In genomic region chr1:23344111-23344986, GRCh38 we compare ENCODE assay signal across 8 cellular contexts. TPM values are rescaled to one million over a fixed set of nuclear protein-coding genes. Genes with fewer than 3 reads are reported as not detected.
DNase-seq lines count a peak whose midpoint lies in the region; TF ChIP-seq lines count a peak whose summit lies in the region.

HNRNPR (minus strand) TSS chr1:23344284; CDS start chr1:23341008, 3,276 bp downstream.

- peaks cover 11% of the 10 kb centered on the region for H3K23me2 ChIP-seq in H9 (ENCODE audit: insufficient read length, low read depth, low read length, poor library complexity, severe bottlenecking)

- peak within 1 kb of the TSS; percentile 99 for H3K14ac ChIP-seq in H9 (ENCODE audit: insufficient read depth, low read length)

- peak within 1 kb of the TSS; percentile 59 for H2AFZ ChIP-seq in H9 (ENCODE audit: low read length)

- H2AK5ac ChIP-seq in H9 (ENCODE audit: insufficient read length, low read length), result no peak within 1 kb of the TSS

- peak; percentile 100 for DNase-seq in H9
- peak; percentile 100 for DNase-seq in MG63
- DNase-seq in SHP77 treated with DMSO at 0.1 percent for 48 hours (lab: John Stamatoyannopoulos, UW), result peak; percentile 96
- peak; percentile 99 for DNase-seq in activated effector memory CD4-positive, alpha-beta T cell treated with anti-CD3 and anti-CD28 coated beads, Interleukin-2, amount 50 U/mL, for 16 hours
- peak; percentile 100 for DNase-seq in fibroblast of the aortic adventitia (ENCODE audit: low read depth)

- no peak within 1 kb of the TSS for H3T11ph ChIP-seq in H9 (ENCODE audit: low read length)

- no peak within 1 kb of the TSS for H4K91ac ChIP-seq in H9 (ENCODE audit: insufficient read length, low read depth, low read length)

- peak within 1 kb of the TSS; percentile 93 for H3K18ac ChIP-seq in H9 (ENCODE audit: insufficient read length, low read depth, low read length)

- H3K9me3 Mint-ChIP-seq in H9 (no peaks in the 10 kb centered on the region), nephron (no peaks in the 10 kb centered on the region)
- no peaks in the 10 kb centered on the region for H3K9me3 Mint-ChIP-seq in stimulated activated naive CD8-positive, alpha-beta T cell treated with anti-CD3 and anti-CD28 coated beads, Interleukin-15, Interleukin-2, amounts not matched to agents 100 ng/mL and 50 ng/mL, for 24 hours

- H2BK120ac ChIP-seq in H9 (ENCODE audit: low read depth, low read length, poor library complexity, severe bottlenecking), result no peak within 1 kb of the TSS

- H3K9ac ChIP-seq in ES-I3 (ENCODE audit: low read depth, low read length) (peak within 1 kb of the TSS; percentile 78), H9 (ENCODE audit: extremely low read depth, insufficient read length, low read length) (peak within 1 kb of the TSS; percentile 90)

- H3K4me3 ChIP-seq in MG63 (peak within 1 kb of the TSS; percentile 74), fibroblast of the aortic adventitia (ENCODE audit: low read depth, low read length) (peak within 1 kb of the TSS; percentile 82)

- peaks cover 34% of the 10 kb centered on the region; the same call in 1 of the 2 replicates for H3K79me2 ChIP-seq in H9 (ENCODE audit: insufficient read depth, low read length)

- no peak within 1 kb of the TSS for H2BK5ac ChIP-seq in H9 (ENCODE audit: insufficient read length, low read length)

- no peak within 1 kb of the TSS for H2BK15ac ChIP-seq in H9 (ENCODE audit: low read depth, low read length)

- peak within 1 kb of the TSS; percentile 94 to 97 for H3K4me3 Mint-ChIP-seq in H9
- H3K4me3 Mint-ChIP-seq in nephron, result peak within 1 kb of the TSS; percentile 84 to 94 (median 94)
- H3K4me3 Mint-ChIP-seq in stimulated activated naive CD8-positive, alpha-beta T cell treated with anti-CD3 and anti-CD28 coated beads, Interleukin-15, Interleukin-2, amounts not matched to agents 100 ng/mL and 50 ng/mL, for 24 hours, result peak within 1 kb of the TSS; percentile 97

- peak within 1 kb of the TSS; percentile 89 for H3K4me2 ChIP-seq in H9 (ENCODE audit: insufficient read depth, insufficient read length, low read length)

- TF ChIP-seq CTCF in H9 (conservative IDR thresholded peaks at IDR 0.05), result no peak
- no peak for TF ChIP-seq CTCF in fibroblast of the aortic adventitia (IDR thresholded peaks at IDR 0.05; ENCODE audit: insufficient read depth, low read length)
- no peak for TF ChIP-seq CTCF in nephron (IDR thresholded peaks at IDR 0.05; ENCODE audit: unreplicated experiment in 3 of 3)

- H3K9me3 ChIP-seq in ES-I3 (ENCODE audit: control insufficient read depth, insufficient read depth, low read length), result no peaks in the 10 kb centered on the region
- H3K9me3 ChIP-seq in H9 (ENCODE audit: control insufficient read depth, low read depth, low read length), result no peaks in the 10 kb centered on the region
- no peaks in the 10 kb centered on the region for H3K9me3 ChIP-seq in MG63

- no peak within 1 kb of the TSS for H2BK20ac ChIP-seq in H9 (ENCODE audit: low read depth, low read length, poor library complexity, severe bottlenecking)

- peak within 1 kb of the TSS; percentile 96 to 98 (median 97) for H3K27ac Mint-ChIP-seq in H9
- peak within 1 kb of the TSS; percentile 99 to 100 (median 99) for H3K27ac Mint-ChIP-seq in nephron
- H3K27ac Mint-ChIP-seq in stimulated activated naive CD8-positive, alpha-beta T cell treated with anti-CD3 and anti-CD28 coated beads, Interleukin-15, Interleukin-2, amounts not matched to agents 100 ng/mL and 50 ng/mL, for 24 hours, result peak within 1 kb of the TSS; percentile 99

- no CpG with 5 or more reads among the region's 87 CpGs for WGBS in H9 (ENCODE audit: extremely low coverage, insufficient read length, low lambda C conversion rate)

- H3K23ac ChIP-seq in H9 (ENCODE audit: insufficient read length, low read depth, low read length), result no peak within 1 kb of the TSS

- H3K27me3 Mint-ChIP-seq in H9 (ENCODE audit: low read depth) (peaks cover 43% of the 10 kb centered on the region), nephron (ENCODE audit: low read depth) (no peaks in the 10 kb centered on the region)
- no peaks in the 10 kb centered on the region for H3K27me3 Mint-ChIP-seq in stimulated activated naive CD8-positive, alpha-beta T cell treated with anti-CD3 and anti-CD28 coated beads, Interleukin-15, Interleukin-2, amounts not matched to agents 100 ng/mL and 50 ng/mL, for 24 hours

- H3K4ac ChIP-seq in H9 (ENCODE audit: low read depth, low read length), result no peak within 1 kb of the TSS; the same call in 1 of the 2 replicates

- H3K4me1 ChIP-seq in ES-I3 (ENCODE audit: insufficient read depth, low read length) (peaks cover 18% of the 10 kb centered on the region), H9 (ENCODE audit: insufficient read depth, low read length) (peaks cover 3% of the 10 kb centered on the region; the same call in 1 of the 2 replicates)

- H4K20me1 ChIP-seq in H9 (ENCODE audit: control insufficient read depth, insufficient read depth, insufficient read length), result no peaks in the 10 kb centered on the region

- H3K36me3 Mint-ChIP-seq in H9 (ENCODE audit: insufficient read depth in 1 of 3, low read depth in 3 of 3) (peaks cover 2 to 5% (median 2%) of the 10 kb centered on the region in 3 experiments; a peak in 5 of 7 replicates), nephron (ENCODE audit: low read depth) (peaks cover 7% of the 10 kb centered on the region)
- H3K36me3 Mint-ChIP-seq in stimulated activated naive CD8-positive, alpha-beta T cell treated with anti-CD3 and anti-CD28 coated beads, Interleukin-15, Interleukin-2, amounts not matched to agents 100 ng/mL and 50 ng/mL, for 24 hours (ENCODE audit: low read depth), result peaks cover 38% of the 10 kb centered on the region

- H3K27me3 ChIP-seq in H9 (ENCODE audit: insufficient read depth, low read length) (peaks cover 2% of the 10 kb centered on the region; the same call in 1 of the 2 replicates), MG63 (no peaks in the 10 kb centered on the region)

- peak within 1 kb of the TSS; percentile 35 for H3K27ac ChIP-seq in H9 (ENCODE audit: insufficient read length, low read depth, low read length)

- no peak within 1 kb of the TSS for H4K5ac ChIP-seq in H9 (ENCODE audit: insufficient read length, low read depth, low read length)

- H3K56ac ChIP-seq in H9 (ENCODE audit: insufficient read length, low read depth, low read length), result no peak within 1 kb of the TSS

- no peaks in the 10 kb centered on the region for H3K36me3 ChIP-seq in ES-I3 (ENCODE audit: insufficient read depth, low read length)
- H3K36me3 ChIP-seq in MG63, result peaks cover 21% of the 10 kb centered on the region

- no peak within 1 kb of the TSS for H2BK12ac ChIP-seq in H9 (ENCODE audit: insufficient read length, low read depth, low read length)

- H3K4me1 Mint-ChIP-seq in H9 (peaks cover 36 to 39% of the 10 kb centered on the region in 2 experiments), nephron (peaks cover 40% of the 10 kb centered on the region)
- H3K4me1 Mint-ChIP-seq in stimulated activated naive CD8-positive, alpha-beta T cell treated with anti-CD3 and anti-CD28 coated beads, Interleukin-15, Interleukin-2, amounts not matched to agents 100 ng/mL and 50 ng/mL, for 24 hours (ENCODE audit: low read depth), result peaks cover 46% of the 10 kb centered on the region

- H3K79me1 ChIP-seq in H9 (ENCODE audit: insufficient read depth, low read depth, low read length, poor library complexity, severe bottlenecking), result no peaks in the 10 kb centered on the region

- H4K8ac ChIP-seq in H9 (replicated peaks; ENCODE audit: insufficient read length, low read depth, low read length), result no peak within 1 kb of the TSS

RNA-seq across cellular contexts. Expression of gene HNRNPR, which starts in this region (rescaled TPM):
- 196 and 197 TPM in 2 replicates for total RNA-seq in H9 (2021)
- 149 and 159 TPM in 2 replicates for total RNA-seq in MG63 (2014; rRNA removed; shearing (Covaris generic); ENCODE audit: low replicate concordance)
- total RNA-seq in fibroblast of the aortic adventitia (ENCODE audit: low replicate concordance), result 83.4 and 182 TPM in 2 replicates

Comparison
In these comparisons a context has a peak if more than half of its experiments do, and no peak if none do; other contexts are left out.
1. Peak in every context shown above with its lines: DNase-seq, H3K4me3 ChIP-seq and H3K27ac ChIP-seq.